Comparison of ENCODE assay signal across 8 cellular contexts in the genomic region with DNA sequence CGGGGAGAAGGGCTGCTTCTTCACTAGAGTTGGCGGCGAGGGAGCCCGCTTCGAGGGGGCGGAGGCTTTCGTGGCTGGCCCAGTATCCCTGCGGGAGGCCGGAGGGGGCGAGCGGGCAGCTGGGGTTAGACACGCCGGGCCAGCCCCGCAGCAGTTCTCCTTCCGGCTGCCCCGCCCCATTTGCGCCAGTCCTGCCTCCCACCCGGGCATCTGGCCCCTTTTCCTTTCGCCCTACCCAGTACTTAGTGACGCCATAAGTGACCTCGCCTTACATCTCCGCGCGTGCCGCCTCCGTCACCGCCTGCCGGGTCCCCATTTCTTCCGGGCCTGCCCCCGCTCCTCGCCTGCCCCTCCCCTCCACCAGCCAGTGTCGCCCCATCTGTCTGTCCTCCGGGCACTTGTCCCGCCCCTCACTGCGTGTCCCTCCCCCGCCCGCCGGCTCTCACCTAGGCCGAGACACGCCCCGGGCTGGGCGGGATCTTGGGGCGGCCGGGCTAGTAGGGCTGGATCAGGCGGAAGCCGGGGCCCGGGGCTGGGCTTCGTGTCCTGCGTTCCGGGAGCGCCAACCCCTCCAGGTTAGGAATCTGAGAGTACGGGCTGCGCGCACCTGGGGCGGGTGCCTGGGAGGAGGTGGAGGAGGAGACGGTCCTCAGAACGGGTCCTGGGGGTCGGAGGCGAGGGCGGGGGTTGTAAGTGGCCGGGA. TPM values are rescaled to one million over a fixed set of nuclear protein-coding genes. Genes with fewer than 3 reads are reported as not detected.
DNase-seq lines count a peak whose midpoint lies in the region; ATAC-seq lines count a peak whose summit lies in the region.

No MANE protein-coding gene starts in this region.

- 0% methylated on average over 61 of the region's 61 CpGs for WGBS in ectodermal cell, 2 experiments

- H3K36me3 Mint-ChIP-seq in activated CD4-positive, alpha-beta memory T cell treated with anti-CD3 and anti-CD28 coated beads for 36 hours, result peaks cover 38% of the 10 kb centered on the region
- peaks cover 14% of the 10 kb centered on the region for H3K36me3 Mint-ChIP-seq in memory B cell

- H3K9me3 ChIP-seq in ectodermal cell (ENCODE audit: control insufficient read depth, low read length), result no peaks in the 10 kb centered on the region

- peak overlapping the region; percentile 91 for H3K27ac ChIP-seq in ectodermal cell (ENCODE audit: insufficient read depth, low read depth, low read length, poor library complexity, severe bottlenecking)

- ATAC-seq in HG03439 (IDR thresholded peaks at IDR 0.05; ENCODE audit: unreplicated experiment) (peak; percentile 73), memory B cell (ENCODE audit: low read depth) (peak; percentile 77)

- peaks cover 59% of the 10 kb centered on the region for H3K4me1 Mint-ChIP-seq in activated CD4-positive, alpha-beta memory T cell treated with anti-CD3 and anti-CD28 coated beads for 36 hours (ENCODE audit: low read depth)
- peaks cover 22% of the 10 kb centered on the region for H3K4me1 Mint-ChIP-seq in memory B cell

- no peaks in the 10 kb centered on the region for H3K9me3 Mint-ChIP-seq in activated CD4-positive, alpha-beta memory T cell treated with anti-CD3 and anti-CD28 coated beads for 36 hours
- H3K9me3 Mint-ChIP-seq in memory B cell, result no peaks in the 10 kb centered on the region

- peaks cover 6% of the 10 kb centered on the region for H3K36me3 ChIP-seq in ectodermal cell (ENCODE audit: control insufficient read depth, insufficient read depth, low read length)

- no peaks in the 10 kb centered on the region for H3K27me3 ChIP-seq in ectodermal cell (ENCODE audit: control insufficient read depth, insufficient read depth, low read length, poor library complexity, severe bottlenecking)

- peak overlapping the region; percentile 94 for H3K27ac Mint-ChIP-seq in activated CD4-positive, alpha-beta memory T cell treated with anti-CD3 and anti-CD28 coated beads for 36 hours
- peak overlapping the region; percentile 86 for H3K27ac Mint-ChIP-seq in memory B cell

- H3K4me3 Mint-ChIP-seq in activated CD4-positive, alpha-beta memory T cell treated with anti-CD3 and anti-CD28 coated beads for 36 hours, result peak overlapping the region; percentile 86
- H3K4me3 Mint-ChIP-seq in memory B cell, result peak overlapping the region; percentile 91

- H3K4me3 ChIP-seq in ectodermal cell (ENCODE audit: insufficient read depth, low read depth, low read length), result peak overlapping the region; percentile 84

- H3K4me1 ChIP-seq in ectodermal cell (ENCODE audit: control insufficient read depth, insufficient read depth, low read length), result peaks cover 15% of the 10 kb centered on the region

- CTCF ChIA-PET in activated CD4-positive, alpha-beta memory T cell treated with anti-CD3 and anti-CD28 coated beads for 36 hours (lab: Charles Lee), result interaction anchor here (0.5 to 8.0 kb wide), 12 partner anchors 12 to 181 kb away, joined by 3 to 77 read pairs (median 6); a partner anchor contains a TSS

- DNase-seq in Ammon's horn (ENCODE audit: low spot score), result peak; percentile 47
- DNase-seq in GM19240 (ENCODE audit: insufficient read length, low spot score), result peak; percentile 99
- peak; percentile 99 for DNase-seq in NCI-H69 (lab: John Stamatoyannopoulos, UW)
- peak; percentile 99 for DNase-seq in activated CD4-positive, alpha-beta memory T cell treated with anti-CD3 and anti-CD28 coated beads for 36 hours
- peak; percentile 87 to 93 for DNase-seq in memory B cell (ENCODE audit: low spot score in 2 of 2)
- peak; percentile 88 for DNase-seq in stimulated activated CD8-positive, alpha-beta memory T cell treated with anti-CD3 and anti-CD28 coated beads, Interleukin-15, amount 100 ng/mL, for 24 hours (ENCODE audit: low read depth)

- POLR2A ChIA-PET in activated CD4-positive, alpha-beta memory T cell treated with anti-CD3 and anti-CD28 coated beads for 36 hours (lab: Charles Lee), result interaction anchor here (0.7 to 4.7 kb wide), 10 partner anchors 13 to 145 kb away, joined by 3 to 32 read pairs (median 8); a partner anchor contains a TSS

- intact Hi-C loops in activated CD4-positive, alpha-beta memory T cell treated with anti-CD3 and anti-CD28 coated beads for 36 hours (cut with micrococcal nuclease), result loop anchor here (1.0 kb wide), 5 partner anchors 18 to 98 kb away; a partner anchor contains a TSS

- no peaks in the 10 kb centered on the region for H3K27me3 Mint-ChIP-seq in activated CD4-positive, alpha-beta memory T cell treated with anti-CD3 and anti-CD28 coated beads for 36 hours
- no peaks in the 10 kb centered on the region for H3K27me3 Mint-ChIP-seq in memory B cell

RNA-seq across cellular contexts. Expression of a gene that starts 14.3 kb away (rescaled TPM):
- total RNA-seq in activated CD4-positive, alpha-beta memory T cell treated with anti-CD3 and anti-CD28 coated beads for 36 hours, result under 1 TPM in 1 of 2 experiments, not detected in 1; 0.12 TPM
- not detected for polyA plus RNA-seq in ectodermal cell (2013, experiment 1 of 4)
- not detected for polyA plus RNA-seq in ectodermal cell (2013, experiment 2 of 4)
- not detected for polyA plus RNA-seq in ectodermal cell (2013, experiment 3 of 4)
- not detected for polyA plus RNA-seq in ectodermal cell (2013, experiment 4 of 4)

RNA-seq across cellular contexts. Expression of a gene that starts 25.9 kb away (rescaled TPM):
- total RNA-seq in activated CD4-positive, alpha-beta memory T cell treated with anti-CD3 and anti-CD28 coated beads for 36 hours, result 100 to 1,000 TPM; 314 to 331 TPM
- 3.0 TPM for polyA plus RNA-seq in ectodermal cell (2013, experiment 1 of 4)
- polyA plus RNA-seq in ectodermal cell (2013, experiment 2 of 4), result 3.0 TPM
- 2.7 TPM for polyA plus RNA-seq in ectodermal cell (2013, experiment 3 of 4)
- polyA plus RNA-seq in ectodermal cell (2013, experiment 4 of 4), result 3.0 TPM

Comparison
In these comparisons a context has a peak if more than half of its experiments do, and no peak if none do; other contexts are left out.
1. Peak in every context shown above with its lines: DNase-seq, ATAC-seq, H3K4me3 ChIP-seq and H3K27ac ChIP-seq.
2. DNase-seq: peak in every context shown above with its lines; median percentile 99 in GM19240; 99 in NCI-H69; 99 in activated CD4-positive, alpha-beta memory T cell treated with anti-CD3 and anti-CD28 coated beads for 36 hours; 90 in memory B cell; 88 in stimulated activated CD8-positive, alpha-beta memory T cell treated with anti-CD3 and anti-CD28 coated beads, Interleukin-15, amount 100 ng/mL, for 24 hours; 47 in Ammon's horn.